ENCODE assay signal across 8 cellular contexts in the genomic region with DNA sequence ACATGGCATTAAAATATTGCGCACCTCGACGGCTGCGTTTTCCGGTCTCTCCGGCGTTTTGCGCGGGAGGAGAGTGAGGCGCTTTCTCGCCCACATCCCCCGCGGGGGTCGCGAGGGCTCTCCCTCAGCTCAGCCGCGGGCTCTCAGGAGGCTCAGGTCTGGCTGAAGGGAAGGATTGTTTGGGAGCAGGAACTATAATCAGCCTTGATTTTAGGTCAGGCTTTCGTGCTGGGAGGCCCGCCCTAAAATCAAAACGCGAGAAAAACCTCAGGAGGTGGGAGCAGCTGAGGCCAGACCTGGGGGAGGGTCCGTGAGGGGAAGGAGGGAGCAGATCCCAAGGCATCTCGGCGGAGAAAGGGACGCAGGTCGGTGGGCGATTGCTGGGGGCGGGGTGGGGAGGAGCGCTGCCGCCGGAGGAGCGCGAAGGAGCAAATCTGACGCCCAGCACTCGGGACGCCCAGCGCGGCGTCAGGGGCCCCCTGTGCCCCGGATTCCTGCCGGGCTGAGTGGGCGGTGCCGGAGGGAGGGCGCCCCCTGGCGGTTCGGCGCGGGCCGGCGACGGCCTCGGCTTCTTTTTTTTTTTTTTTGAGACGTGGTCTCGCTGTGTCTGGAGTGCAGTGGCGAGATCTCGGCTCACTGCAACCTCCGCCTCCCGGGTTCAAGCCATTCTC. TPM values are rescaled to one million over a fixed set of nuclear protein-coding genes. Genes with fewer than 3 reads are reported as not detected.
A peak's percentile ranks its signal among the peaks of the same experiment; 100 is the strongest.
DNase-seq lines count a peak whose midpoint lies in the region; ATAC-seq and TF ChIP-seq lines count a peak whose summit lies in the region.

No MANE protein-coding gene starts in this region.

- peak; percentile 80 for TF ChIP-seq CTCF in NB4 (IDR thresholded peaks at IDR 0.05; ENCODE audit: low read depth, low read length)
- peak; percentile 87 to 92 for TF ChIP-seq CTCF in left lung (IDR thresholded peaks at IDR 0.05)

- no peaks in the 10 kb centered on the region for H3K9me3 ChIP-seq in left lung

- peak; percentile 6 for DNase-seq in DMS79 treated with DMSO at 0.1 percent for 48 hours (lab: John Stamatoyannopoulos, UW)
- DNase-seq in DMS79 (lab: John Stamatoyannopoulos, UW), result no peak
- DNase-seq in NB4 (ENCODE audit: low read depth), result peak; percentile 79
- DNase-seq in activated CD4-positive, alpha-beta T cell treated with anti-CD3 and anti-CD28 coated beads, Interleukin-2, amount 10 ng/mL, durations not matched to agents 24 days and 14 days, result peak; percentile 93
- peak; percentile 44 for DNase-seq in dedifferentiated amniotic fluid mesenchymal stem cell (ENCODE audit: extremely low spot score)
- peak; percentile 67 to 94 for DNase-seq in left lung
- DNase-seq in stimulated activated CD4-positive, alpha-beta T cell treated with anti-CD3 and anti-CD28 coated beads, Interleukin-2, amount 100 ng/mL, for 4 hours (ENCODE audit: low read depth), result peak; percentile 63

- peak overlapping the region; percentile 84 for H3K4me3 Mint-ChIP-seq in activated CD4-positive, alpha-beta T cell treated with anti-CD3 and anti-CD28 coated beads, Interleukin-2, amount 10 ng/mL, durations not matched to agents 24 days and 14 days

- H3K4me3 ChIP-seq in NB4 (ENCODE audit: low read depth, low read length), result no peak overlapping the region
- H3K4me3 ChIP-seq in left lung, result peak overlapping the region; percentile 38 to 45

- peaks cover 0 to 8% of the 10 kb centered on the region in 2 donors for H3K27me3 ChIP-seq in left lung

- TF ChIP-seq POLR2A in NB4 (IDR thresholded peaks at IDR 0.05; ENCODE audit: extremely low read depth, insufficient read length), result no peak

- H3K27ac ChIP-seq in left lung, result peak overlapping the region in 1 of 2 donors; percentile 23

- intact Hi-C loops in activated CD4-positive, alpha-beta T cell treated with anti-CD3 and anti-CD28 coated beads, Interleukin-2, amount 10 ng/mL, durations not matched to agents 24 days and 14 days (cut with micrococcal nuclease), result no loop called here
- intact Hi-C loops in left lung (cut with DNase I), result no loop called here

- no peaks in the 10 kb centered on the region for H3K36me3 Mint-ChIP-seq in activated CD4-positive, alpha-beta T cell treated with anti-CD3 and anti-CD28 coated beads, Interleukin-2, amount 10 ng/mL, durations not matched to agents 24 days and 14 days (ENCODE audit: low read depth)

- ATAC-seq in left lung (peak; percentile 96), GM18907 (IDR thresholded peaks at IDR 0.05; ENCODE audit: unreplicated experiment) (no peak)

- peaks cover 6% of the 10 kb centered on the region for H3K27me3 Mint-ChIP-seq in activated CD4-positive, alpha-beta T cell treated with anti-CD3 and anti-CD28 coated beads, Interleukin-2, amount 10 ng/mL, durations not matched to agents 24 days and 14 days

- peaks cover 0 to 21% of the 10 kb centered on the region in 2 donors for H3K4me1 ChIP-seq in left lung

- H3K27ac Mint-ChIP-seq in activated CD4-positive, alpha-beta T cell treated with anti-CD3 and anti-CD28 coated beads, Interleukin-2, amount 10 ng/mL, durations not matched to agents 24 days and 14 days, result no peak overlapping the region

- no peaks in the 10 kb centered on the region for H3K9me3 Mint-ChIP-seq in activated CD4-positive, alpha-beta T cell treated with anti-CD3 and anti-CD28 coated beads, Interleukin-2, amount 10 ng/mL, durations not matched to agents 24 days and 14 days

- peaks cover 14% of the 10 kb centered on the region for H3K4me1 Mint-ChIP-seq in activated CD4-positive, alpha-beta T cell treated with anti-CD3 and anti-CD28 coated beads, Interleukin-2, amount 10 ng/mL, durations not matched to agents 24 days and 14 days

- H3K36me3 ChIP-seq in left lung, result no peaks in the 10 kb centered on the region

RNA-seq across cellular contexts. Expression of a gene that starts 18.7 kb away (rescaled TPM):
- 7.3 and 8.9 TPM in 2 replicates for total RNA-seq in activated CD4-positive, alpha-beta T cell treated with anti-CD3 and anti-CD28 coated beads, Interleukin-2, amount 10 ng/mL, durations not matched to agents 24 days and 14 days
- 100 to 1,000 TPM in 1 of 2 donors, 10 to 100 TPM in 1; 84.0 to 125 TPM for total RNA-seq in left lung
